ENCODE assay signal across 33 cellular contexts in genomic region chr10:3418901-3419300, GRCh38.
"Had no signal": no experiment of that assay in that cellular context is flagged by ENCODE, and none has a peak within 500 bp of the region (broad histone marks: within the 10 kb centered on the region; RNA-seq: fewer than 3 reads in every experiment).

No MANE protein-coding gene starts in this region.

- H3K27me3 ChIP-seq: Peyer's patch had no signal

- H3K27ac Mint-ChIP-seq: activated CD4-positive, alpha-beta memory T cell treated with anti-CD3 and anti-CD28 coated beads, Interleukin-2, amount 10 ng/mL, durations not matched to agents 7 days and 5 days; activated CD8-positive, alpha-beta memory T cell treated with anti-CD3 and anti-CD28 coated beads, Interleukin-2, amount 10 ng/mL, durations not matched to agents 7 days and 5 days; activated naive CD8-positive, alpha-beta T cell treated with anti-CD3 and anti-CD28 coated beads for 36 hours had no signal

- H3K36me3 Mint-ChIP-seq: activated CD8-positive, alpha-beta memory T cell treated with anti-CD3 and anti-CD28 coated beads, Interleukin-2, amount 10 ng/mL, durations not matched to agents 7 days and 5 days; activated naive CD8-positive, alpha-beta T cell treated with anti-CD3 and anti-CD28 coated beads for 36 hours; brain had no signal

- ATAC-seq: activated CD8-positive, alpha-beta memory T cell treated with anti-CD3 and anti-CD28 coated beads, Interleukin-2, amount 10 ng/mL, durations not matched to agents 7 days and 5 days; K562; PC-3 had no signal

- H3K27ac ChIP-seq: Peyer's patch, WERI-Rb-1 had no signal

- H3K4me1 ChIP-seq: Peyer's patch had no signal

- H3K36me3 ChIP-seq: Peyer's patch, WERI-Rb-1 had no signal

- H3K4me3 Mint-ChIP-seq: activated CD4-positive, alpha-beta memory T cell treated with anti-CD3 and anti-CD28 coated beads, Interleukin-2, amount 10 ng/mL, durations not matched to agents 7 days and 5 days; activated CD8-positive, alpha-beta memory T cell treated with anti-CD3 and anti-CD28 coated beads, Interleukin-2, amount 10 ng/mL, durations not matched to agents 7 days and 5 days; activated naive CD8-positive, alpha-beta T cell treated with anti-CD3 and anti-CD28 coated beads for 36 hours; brain had no signal

- DNase-seq: activated CD4-positive, alpha-beta memory T cell treated with anti-CD3 and anti-CD28 coated beads, Interleukin-2, amount 10 ng/mL, durations not matched to agents 7 days and 5 days; activated CD4-positive, alpha-beta T cell treated with anti-CD3 and anti-CD28 coated beads for 1 hour; activated CD4-positive, alpha-beta T cell treated with anti-CD3 and anti-CD28 coated beads for 48 hours; activated CD4-positive, CD25-positive, alpha-beta regulatory T cell; activated CD8-positive, alpha-beta memory T cell treated with anti-CD3 and anti-CD28 coated beads for 24 hours; activated CD8-positive, alpha-beta memory T cell treated with anti-CD3 and anti-CD28 coated beads, Interleukin-2, amount 10 ng/mL, durations not matched to agents 7 days and 5 days; activated CD8-positive, alpha-beta memory T cell treated with anti-CD3 and anti-CD28 coated beads, Interleukin-2, amount 50 U/mL, for 48 hours; activated effector memory CD4-positive, alpha-beta T cell treated with anti-CD3 and anti-CD28 coated beads, Interleukin-2, amount 50 U/mL, for 16 hours; activated naive CD4-positive, alpha-beta T cell; activated naive CD4-positive, alpha-beta T cell treated with anti-CD3 and anti-CD28 coated beads, Interleukin-2, amount 50 U/mL, for 16 hours; activated naive CD8-positive, alpha-beta T cell treated with anti-CD3 and anti-CD28 coated beads for 36 hours; activated T-cell treated with anti-CD3 and anti-CD28 coated beads, Interleukin-2, amount 50 U/mL, for 48 hours; amygdala; NCI-H1092 treated with DMSO at 0.1 percent for 48 hours; NCI-H1417; NCI-H146; NCI-H187; NCI-H2029 treated with DMSO at 0.1 percent for 48 hours; NCI-H2107; NCI-H2171; NCI-H510A; NCI-H526; NCI-H748 treated with DMSO at 0.1 percent for 48 hours; NK-92 treated with Interleukin-12 subunit alpha and Interleukin-12 subunit beta, amount 100 ng/mL, for 24 hours; PC-3; Peyer's patch; RPMI8226; SW 1271; T-helper 1 cell; T1000; WERI-Rb-1 had no signal

- H3K9me3 ChIP-seq: Peyer's patch had no signal

- H3K9me3 Mint-ChIP-seq: activated CD4-positive, alpha-beta memory T cell treated with anti-CD3 and anti-CD28 coated beads, Interleukin-2, amount 10 ng/mL, durations not matched to agents 7 days and 5 days; activated naive CD8-positive, alpha-beta T cell treated with anti-CD3 and anti-CD28 coated beads for 36 hours had no signal

- H3K4me3 ChIP-seq: K562, Peyer's patch had no signal
